ENCODE assay signal across 1 cellular context in the genomic region with DNA sequence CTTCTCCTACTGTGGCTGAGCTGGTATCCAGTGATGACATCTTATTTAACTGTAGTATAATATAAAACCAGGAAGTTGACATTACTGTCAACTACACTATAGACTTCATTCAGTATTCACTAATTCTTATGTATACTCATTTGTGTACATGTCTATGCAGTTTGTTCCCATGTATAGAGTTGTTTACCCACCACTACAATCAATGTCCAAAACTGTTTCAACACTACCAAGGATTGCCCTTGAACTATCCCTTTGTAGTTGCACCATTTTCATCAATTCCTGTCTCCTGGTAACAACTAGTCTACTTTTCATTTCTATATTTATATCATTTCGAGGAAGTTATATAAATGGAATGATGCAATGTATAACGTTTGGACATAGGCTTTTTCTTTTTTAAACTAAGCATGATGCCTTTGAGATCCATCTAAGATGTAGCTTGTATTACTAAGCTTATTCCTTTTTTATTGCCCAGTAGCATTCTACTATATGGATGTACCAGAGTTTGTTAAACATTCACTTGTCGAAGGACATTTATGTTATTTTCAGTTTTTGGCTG.
TF ChIP-seq lines count a peak whose summit lies in the region.

No MANE protein-coding gene starts in this region.

TF ChIP-seq in HepG2, 621 proteins besides CTCF, POLR2A, EP300 and RAD21 (continued from another document and continues in another):
- TF ChIP-seq, protein P1, sequence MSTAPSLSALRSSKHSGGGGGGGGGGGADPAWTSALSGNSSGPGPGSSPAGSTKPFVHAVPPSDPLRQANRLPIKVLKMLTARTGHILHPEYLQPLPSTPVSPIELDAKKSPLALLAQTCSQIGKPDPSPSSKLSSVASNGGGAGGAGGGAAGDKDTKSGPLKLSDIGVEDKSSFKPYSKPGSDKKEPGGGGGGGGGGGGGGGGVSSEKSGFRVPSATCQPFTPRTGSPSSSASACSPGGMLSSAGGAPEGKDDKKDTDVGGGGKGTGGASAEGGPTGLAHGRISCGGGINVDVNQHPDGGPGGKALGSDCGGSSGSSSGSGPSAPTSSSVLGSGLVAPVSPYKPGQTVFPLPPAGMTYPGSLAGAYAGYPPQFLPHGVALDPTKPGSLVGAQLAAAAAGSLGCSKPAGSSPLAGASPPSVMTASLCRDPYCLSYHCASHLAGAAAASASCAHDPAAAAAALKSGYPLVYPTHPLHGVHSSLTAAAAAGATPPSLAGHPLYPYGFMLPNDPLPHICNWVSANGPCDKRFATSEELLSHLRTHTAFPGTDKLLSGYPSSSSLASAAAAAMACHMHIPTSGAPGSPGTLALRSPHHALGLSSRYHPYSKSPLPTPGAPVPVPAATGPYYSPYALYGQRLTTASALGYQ (CRISPR knock-in tag; IDR thresholded peaks at IDR 0.05): no peak
- TF ChIP-seq ZNF275 (CRISPR knock-in tag; IDR thresholded peaks at IDR 0.05; ENCODE audit: borderline replicate concordance): no peak
- TF ChIP-seq ZNF75D (CRISPR knock-in tag; IDR thresholded peaks at IDR 0.05; ENCODE audit: borderline replicate concordance): no peak
- peak; percentile 38; the same call in 1 of the 2 replicates for TF ChIP-seq IRF2 (CRISPR knock-in tag; IDR thresholded peaks at IDR 0.05)
- TF ChIP-seq ZFP1 (CRISPR knock-in tag; IDR thresholded peaks at IDR 0.05): no peak
- TF ChIP-seq THYN1 (CRISPR knock-in tag; IDR thresholded peaks at IDR 0.05; ENCODE audit: borderline replicate concordance, low read depth): no peak
- no peak for TF ChIP-seq ZNF468 (CRISPR knock-in tag; IDR thresholded peaks at IDR 0.05)
- no peak for TF ChIP-seq KMT2A (CRISPR knock-in tag; IDR thresholded peaks at IDR 0.05)
- TF ChIP-seq TP53 (CRISPR knock-in tag; conservative IDR thresholded peaks at IDR 0.05): no peak
- TF ChIP-seq ZNF296 (CRISPR knock-in tag; conservative IDR thresholded peaks at IDR 0.05): no peak
- TF ChIP-seq ZNF768 (CRISPR knock-in tag; IDR thresholded peaks at IDR 0.05): no peak
- TF ChIP-seq CHD2 (IDR thresholded peaks at IDR 0.05; ENCODE audit: low read depth, low read length): no peak
- TF ChIP-seq, protein P2, sequence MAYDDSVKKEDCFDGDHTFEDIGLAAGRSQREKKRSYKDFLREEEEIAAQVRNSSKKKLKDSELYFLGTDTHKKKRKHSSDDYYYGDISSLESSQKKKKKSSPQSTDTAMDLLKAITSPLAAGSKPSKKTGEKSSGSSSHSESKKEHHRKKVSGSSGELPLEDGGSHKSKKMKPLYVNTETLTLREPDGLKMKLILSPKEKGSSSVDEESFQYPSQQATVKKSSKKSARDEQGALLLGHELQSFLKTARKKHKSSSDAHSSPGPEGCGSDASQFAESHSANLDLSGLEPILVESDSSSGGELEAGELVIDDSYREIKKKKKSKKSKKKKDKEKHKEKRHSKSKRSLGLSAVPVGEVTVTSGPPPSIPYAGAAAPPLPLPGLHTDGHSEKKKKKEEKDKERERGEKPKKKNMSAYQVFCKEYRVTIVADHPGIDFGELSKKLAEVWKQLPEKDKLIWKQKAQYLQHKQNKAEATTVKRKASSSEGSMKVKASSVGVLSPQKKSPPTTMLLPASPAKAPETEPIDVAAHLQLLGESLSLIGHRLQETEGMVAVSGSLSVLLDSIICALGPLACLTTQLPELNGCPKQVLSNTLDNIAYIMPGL (CRISPR knock-in tag; IDR thresholded peaks at IDR 0.05; ENCODE audit: borderline replicate concordance in 1 of 2, low read depth in 1 of 2): peak in 1 of 2 experiments; percentile 40; a peak in 1 of 4 replicates
- no peak for TF ChIP-seq IRX3 (CRISPR knock-in tag; IDR thresholded peaks at IDR 0.05; ENCODE audit: borderline replicate concordance, low read depth)
- TF ChIP-seq ZNF572 (CRISPR knock-in tag; IDR thresholded peaks at IDR 0.05): no peak
- peak; percentile 94 for TF ChIP-seq MIXL1 (CRISPR knock-in tag; IDR thresholded peaks at IDR 0.05)
- no peak for TF ChIP-seq ZIK1 (CRISPR knock-in tag; IDR thresholded peaks at IDR 0.05; ENCODE audit: borderline replicate concordance, low read depth)
- TF ChIP-seq MXD1 (CRISPR knock-in tag; IDR thresholded peaks at IDR 0.05): no peak
- TF ChIP-seq GLI4 (CRISPR knock-in tag; IDR thresholded peaks at IDR 0.05; ENCODE audit: borderline replicate concordance): no peak
- TF ChIP-seq ZMYM4 (CRISPR knock-in tag; IDR thresholded peaks at IDR 0.05): no peak; the same call in 1 of the 2 replicates
- TF ChIP-seq KLF6 (CRISPR knock-in tag; IDR thresholded peaks at IDR 0.05): no peak
- no peak for TF ChIP-seq ZNF138 (CRISPR knock-in tag; IDR thresholded peaks at IDR 0.05; ENCODE audit: low read depth)
- no peak; the same call in 1 of the 2 replicates for TF ChIP-seq TRIM24 (CRISPR knock-in tag; IDR thresholded peaks at IDR 0.05)
- TF ChIP-seq ZFP36 (IDR thresholded peaks at IDR 0.05; ENCODE audit: borderline replicate concordance, low read depth, low read length, partially characterized antibody): no peak
- no peak for TF ChIP-seq TOPORS (CRISPR knock-in tag; IDR thresholded peaks at IDR 0.05)
- TF ChIP-seq TEAD3 (CRISPR knock-in tag; optimal IDR thresholded peaks at IDR 0.05; ENCODE audit: borderline replicate concordance): no peak
- no peak for TF ChIP-seq ZZZ3 (CRISPR knock-in tag; IDR thresholded peaks at IDR 0.05; ENCODE audit: borderline replicate concordance)
- no peak for TF ChIP-seq FLYWCH1 (CRISPR knock-in tag; IDR thresholded peaks at IDR 0.05)
- peak; percentile 82 for TF ChIP-seq POGZ (CRISPR knock-in tag; IDR thresholded peaks at IDR 0.05)
- TF ChIP-seq, protein P3, sequence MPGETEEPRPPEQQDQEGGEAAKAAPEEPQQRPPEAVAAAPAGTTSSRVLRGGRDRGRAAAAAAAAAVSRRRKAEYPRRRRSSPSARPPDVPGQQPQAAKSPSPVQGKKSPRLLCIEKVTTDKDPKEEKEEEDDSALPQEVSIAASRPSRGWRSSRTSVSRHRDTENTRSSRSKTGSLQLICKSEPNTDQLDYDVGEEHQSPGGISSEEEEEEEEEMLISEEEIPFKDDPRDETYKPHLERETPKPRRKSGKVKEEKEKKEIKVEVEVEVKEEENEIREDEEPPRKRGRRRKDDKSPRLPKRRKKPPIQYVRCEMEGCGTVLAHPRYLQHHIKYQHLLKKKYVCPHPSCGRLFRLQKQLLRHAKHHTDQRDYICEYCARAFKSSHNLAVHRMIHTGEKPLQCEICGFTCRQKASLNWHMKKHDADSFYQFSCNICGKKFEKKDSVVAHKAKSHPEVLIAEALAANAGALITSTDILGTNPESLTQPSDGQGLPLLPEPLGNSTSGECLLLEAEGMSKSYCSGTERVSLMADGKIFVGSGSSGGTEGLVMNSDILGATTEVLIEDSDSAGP (CRISPR knock-in tag; IDR thresholded peaks at IDR 0.05; ENCODE audit: borderline replicate concordance): no peak
- peak; percentile 47; the same call in 1 of the 2 replicates for TF ChIP-seq ELF1 (CRISPR knock-in tag; IDR thresholded peaks at IDR 0.05)
- TF ChIP-seq ZNF577 (CRISPR knock-in tag; IDR thresholded peaks at IDR 0.05; ENCODE audit: borderline replicate concordance, low read depth): no peak
- no peak for TF ChIP-seq PRPF4 (IDR thresholded peaks at IDR 0.05; ENCODE audit: low read depth, low read length, poor library complexity, severe bottlenecking)
- no peak for TF ChIP-seq ZNF501 (CRISPR knock-in tag; IDR thresholded peaks at IDR 0.05)
- TF ChIP-seq, protein P4, sequence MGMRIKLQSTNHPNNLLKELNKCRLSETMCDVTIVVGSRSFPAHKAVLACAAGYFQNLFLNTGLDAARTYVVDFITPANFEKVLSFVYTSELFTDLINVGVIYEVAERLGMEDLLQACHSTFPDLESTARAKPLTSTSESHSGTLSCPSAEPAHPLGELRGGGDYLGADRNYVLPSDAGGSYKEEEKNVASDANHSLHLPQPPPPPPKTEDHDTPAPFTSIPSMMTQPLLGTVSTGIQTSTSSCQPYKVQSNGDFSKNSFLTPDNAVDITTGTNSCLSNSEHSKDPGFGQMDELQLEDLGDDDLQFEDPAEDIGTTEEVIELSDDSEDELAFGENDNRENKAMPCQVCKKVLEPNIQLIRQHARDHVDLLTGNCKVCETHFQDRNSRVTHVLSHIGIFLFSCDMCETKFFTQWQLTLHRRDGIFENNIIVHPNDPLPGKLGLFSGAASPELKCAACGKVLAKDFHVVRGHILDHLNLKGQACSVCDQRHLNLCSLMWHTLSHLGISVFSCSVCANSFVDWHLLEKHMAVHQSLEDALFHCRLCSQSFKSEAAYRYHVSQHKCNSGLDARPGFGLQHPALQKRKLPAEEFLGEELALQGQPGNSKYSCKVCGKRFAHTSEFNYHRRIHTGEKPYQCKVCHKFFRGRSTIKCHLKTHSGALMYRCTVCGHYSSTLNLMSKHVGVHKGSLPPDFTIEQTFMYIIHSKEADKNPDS (CRISPR knock-in tag; IDR thresholded peaks at IDR 0.05): no peak
- no peak for TF ChIP-seq TOE1 (CRISPR knock-in tag; IDR thresholded peaks at IDR 0.05)
- peak; percentile 83 for TF ChIP-seq RCOR2 (CRISPR knock-in tag; IDR thresholded peaks at IDR 0.05)
- TF ChIP-seq, protein P5, sequence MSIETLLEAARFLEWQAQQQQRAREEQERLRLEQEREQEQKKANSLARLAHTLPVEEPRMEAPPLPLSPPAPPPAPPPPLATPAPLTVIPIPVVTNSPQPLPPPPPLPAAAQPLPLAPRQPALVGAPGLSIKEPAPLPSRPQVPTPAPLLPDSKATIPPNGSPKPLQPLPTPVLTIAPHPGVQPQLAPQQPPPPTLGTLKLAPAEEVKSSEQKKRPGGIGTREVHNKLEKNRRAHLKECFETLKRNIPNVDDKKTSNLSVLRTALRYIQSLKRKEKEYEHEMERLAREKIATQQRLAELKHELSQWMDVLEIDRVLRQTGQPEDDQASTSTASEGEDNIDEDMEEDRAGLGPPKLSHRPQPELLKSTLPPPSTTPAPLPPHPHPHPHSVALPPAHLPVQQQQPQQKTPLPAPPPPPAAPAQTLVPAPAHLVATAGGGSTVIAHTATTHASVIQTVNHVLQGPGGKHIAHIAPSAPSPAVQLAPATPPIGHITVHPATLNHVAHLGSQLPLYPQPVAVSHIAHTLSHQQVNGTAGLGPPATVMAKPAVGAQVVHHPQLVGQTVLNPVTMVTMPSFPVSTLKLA (IDR thresholded peaks at IDR 0.05): no peak
- no peak for TF ChIP-seq ZNF891 (CRISPR knock-in tag; IDR thresholded peaks at IDR 0.05)
- no peak for TF ChIP-seq NFRKB (IDR thresholded peaks at IDR 0.05)
- no peak for TF ChIP-seq JUN (CRISPR knock-in tag; IDR thresholded peaks at IDR 0.05)
- no peak for TF ChIP-seq CHCHD3 (CRISPR knock-in tag; IDR thresholded peaks at IDR 0.05)
- no peak for TF ChIP-seq ZNF792 (CRISPR knock-in tag; IDR thresholded peaks at IDR 0.05)
- TF ChIP-seq, protein P6, sequence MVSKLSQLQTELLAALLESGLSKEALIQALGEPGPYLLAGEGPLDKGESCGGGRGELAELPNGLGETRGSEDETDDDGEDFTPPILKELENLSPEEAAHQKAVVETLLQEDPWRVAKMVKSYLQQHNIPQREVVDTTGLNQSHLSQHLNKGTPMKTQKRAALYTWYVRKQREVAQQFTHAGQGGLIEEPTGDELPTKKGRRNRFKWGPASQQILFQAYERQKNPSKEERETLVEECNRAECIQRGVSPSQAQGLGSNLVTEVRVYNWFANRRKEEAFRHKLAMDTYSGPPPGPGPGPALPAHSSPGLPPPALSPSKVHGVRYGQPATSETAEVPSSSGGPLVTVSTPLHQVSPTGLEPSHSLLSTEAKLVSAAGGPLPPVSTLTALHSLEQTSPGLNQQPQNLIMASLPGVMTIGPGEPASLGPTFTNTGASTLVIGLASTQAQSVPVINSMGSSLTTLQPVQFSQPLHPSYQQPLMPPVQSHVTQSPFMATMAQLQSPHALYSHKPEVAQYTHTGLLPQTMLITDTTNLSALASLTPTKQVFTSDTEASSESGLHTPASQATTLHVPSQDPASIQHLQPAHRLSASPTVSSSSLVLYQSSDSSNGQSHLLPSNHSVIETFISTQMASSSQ (IDR thresholded peaks at IDR 0.05; ENCODE audit: low read depth): peak; percentile 63
- TF ChIP-seq, protein P6 (CRISPR knock-in tag; IDR thresholded peaks at IDR 0.05; ENCODE audit: borderline replicate concordance): peak; percentile 75; the same call in 1 of the 2 replicates
- no peak for TF ChIP-seq ZKSCAN1 (IDR thresholded peaks at IDR 0.05; ENCODE audit: low read length)
- TF ChIP-seq HNRNPUL1 (IDR thresholded peaks at IDR 0.05; ENCODE audit: low read depth, low read length): no peak
- TF ChIP-seq PAF1 (CRISPR knock-in tag; IDR thresholded peaks at IDR 0.05): no peak
- peak; percentile 33; the same call in 1 of the 2 replicates for TF ChIP-seq TBX2 (CRISPR knock-in tag; IDR thresholded peaks at IDR 0.05; ENCODE audit: borderline replicate concordance)
- TF ChIP-seq GZF1 (CRISPR knock-in tag; IDR thresholded peaks at IDR 0.05): no peak
- 0 out of 2 replicates have a peak, but pooled peaks have one; percentile 47 for TF ChIP-seq SMAD3 (CRISPR knock-in tag; IDR thresholded peaks at IDR 0.05)
- no peak for TF ChIP-seq CBX5 (CRISPR knock-in tag; IDR thresholded peaks at IDR 0.05; ENCODE audit: borderline replicate concordance)
- no peak for TF ChIP-seq ZBTB42 (CRISPR knock-in tag; IDR thresholded peaks at IDR 0.05)
- TF ChIP-seq MAZ (IDR thresholded peaks at IDR 0.05; ENCODE audit: borderline replicate concordance, low read depth, low read length): no peak
- 0 out of 2 replicates have a peak, but pooled peaks have one; percentile 25 for TF ChIP-seq MAZ (CRISPR knock-in tag; IDR thresholded peaks at IDR 0.05; ENCODE audit: low read depth)
- TF ChIP-seq KDM1A (CRISPR knock-in tag; IDR thresholded peaks at IDR 0.05): no peak
- no peak for TF ChIP-seq NFE2L1 (CRISPR knock-in tag; IDR thresholded peaks at IDR 0.05; ENCODE audit: borderline replicate concordance)
- TF ChIP-seq MIER2 (CRISPR knock-in tag; IDR thresholded peaks at IDR 0.05): no peak
